In the genomic region with DNA sequence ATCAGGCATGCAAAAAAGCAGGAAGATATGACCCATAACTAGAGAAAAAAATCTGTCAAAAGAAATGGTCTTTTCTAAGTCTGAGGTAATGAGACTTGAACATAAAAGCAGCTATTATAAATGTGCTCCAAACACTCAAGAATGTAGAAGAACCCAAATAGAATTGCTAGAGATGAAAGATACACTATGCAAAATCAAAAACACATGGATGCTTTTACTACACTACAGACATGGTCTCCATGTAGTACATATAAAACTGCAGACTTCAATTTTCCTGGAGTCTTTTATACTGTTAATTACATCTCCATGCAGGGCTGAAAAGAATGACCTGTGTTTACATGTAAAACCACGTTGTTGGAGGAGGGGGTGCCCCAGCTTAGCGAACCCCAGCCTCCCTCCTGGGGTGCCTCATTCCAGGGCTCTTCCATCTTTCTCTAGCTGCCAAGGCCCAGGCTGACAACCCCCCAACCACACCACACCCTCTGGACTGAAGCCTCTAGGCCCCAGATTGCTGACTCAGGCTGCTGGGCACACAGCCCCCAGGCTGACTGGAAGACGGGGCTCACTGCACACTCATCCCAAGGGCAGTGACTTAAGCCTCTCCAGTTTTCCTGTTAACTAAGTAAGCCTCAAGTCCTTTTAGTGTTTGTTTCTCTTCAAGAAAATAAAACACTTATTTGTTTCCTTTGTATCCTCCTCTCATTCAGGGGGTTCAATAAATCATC, we compare ENCODE assay signal across 12 cellular contexts. TPM values are rescaled to one million over a fixed set of nuclear protein-coding genes. Genes with fewer than 3 reads are reported as not detected.
DNase-seq lines count a peak whose midpoint lies in the region; ATAC-seq and TF ChIP-seq lines count a peak whose summit lies in the region.
"Had no signal": no experiment of that assay in that cellular context is flagged by ENCODE, and none has a peak within 500 bp of the region (broad histone marks: within the 10 kb centered on the region; RNA-seq: fewer than 3 reads in every experiment).

No MANE protein-coding gene starts in this region.

- no peak overlapping the region for H3K9ac ChIP-seq in PC-3 (ENCODE audit: low read length)

- H3K4me2 ChIP-seq in PC-3 (ENCODE audit: low read length), result no peak overlapping the region

- peaks cover 8 to 10% of the 10 kb centered on the region in 2 donors for H3K36me3 Mint-ChIP-seq in activated naive CD4-positive, alpha-beta T cell treated with anti-CD3 and anti-CD28 coated beads, Interleukin-2, amount 50 U/mL, for 72 hours

- no peak for TF ChIP-seq CTCF in PC-3 (conservative IDR thresholded peaks at IDR 0.05; ENCODE audit: low read depth, low read length)

- H3K9me3 Mint-ChIP-seq in activated naive CD4-positive, alpha-beta T cell treated with anti-CD3 and anti-CD28 coated beads, Interleukin-2, amount 50 U/mL, for 72 hours, result no peaks in the 10 kb centered on the region

- no peak overlapping the region for H3K27ac ChIP-seq in PC-3 (ENCODE audit: low read length)
- H3K27ac ChIP-seq: thoracic aorta had no signal

- no peaks in the 10 kb centered on the region for H3K36me3 ChIP-seq in PC-3 (ENCODE audit: low read depth, low read length)
- H3K36me3 ChIP-seq: thoracic aorta had no signal

- no peaks in the 10 kb centered on the region for H4K20me1 ChIP-seq in PC-3 (ENCODE audit: low read length)

- no peaks in the 10 kb centered on the region for H3K9me2 ChIP-seq in PC-3 (replicated peaks; ENCODE audit: low read length)

- POLR2A ChIA-PET in PC-3 (lab: Charles Lee; ENCODE audit: unreplicated experiment), result no interaction called here

- no TSS peak for BruUV-seq in PC-3 (replicated peaks; lab: Mats Ljungman, UMichigan)

- no peak overlapping the region for H2AFZ ChIP-seq in PC-3 (ENCODE audit: low read length)

- DNase-seq in ELR (ENCODE audit: low read depth), result peak; percentile 79
- DNase-seq in PC-3, result peak; percentile 42
- DNase-seq in dedifferentiated amniotic fluid mesenchymal stem cell (ENCODE audit: extremely low spot score), result peak; percentile 54
- peak; percentile 7 for DNase-seq in myocyte (ENCODE audit: low read depth)
- no peak for DNase-seq in retina
- DNase-seq in activated naive CD4-positive, alpha-beta T cell treated with anti-CD3 and anti-CD28 coated beads, Interleukin-2, amount 50 U/mL, for 72 hours (ENCODE audit: low spot score in 2 of 2), result no peak
- DNase-seq in NAMALWA (ENCODE audit: low spot score), result no peak
- no peak for DNase-seq in cortex of kidney (lab: John Stamatoyannopoulos, UW)
- DNase-seq: activated CD4-positive, alpha-beta T cell treated with anti-CD3 and anti-CD28 coated beads for 1 hour; Kasumi-1; mesendoderm had no signal

- no peaks in the 10 kb centered on the region for H3K9me3 ChIP-seq in PC-3 (ENCODE audit: low read length)
- H3K9me3 ChIP-seq: thoracic aorta had no signal

- no peaks in the 10 kb centered on the region for H3K27me3 ChIP-seq in PC-3 (ENCODE audit: low read length)

- CTCF ChIA-PET in PC-3 (lab: Charles Lee), result no interaction called here

- no peaks in the 10 kb centered on the region for H3K79me2 ChIP-seq in PC-3 (ENCODE audit: low read length)

- intact Hi-C loops in PC-3 (cut with micrococcal nuclease), result no loop called here

- no peak overlapping the region for H3K4me3 ChIP-seq in PC-3 (ENCODE audit: low read length)
- H3K4me3 ChIP-seq: thoracic aorta had no signal

- no peak overlapping the region for H3K27ac Mint-ChIP-seq in activated naive CD4-positive, alpha-beta T cell treated with anti-CD3 and anti-CD28 coated beads, Interleukin-2, amount 50 U/mL, for 72 hours

- H3F3A ChIP-seq in PC-3 (ENCODE audit: low read length, unreplicated experiment), result no peaks in the 10 kb centered on the region

- no peak; the same call in 1 of the 2 replicates for ATAC-seq in PC-3
- no peak for ATAC-seq in activated naive CD4-positive, alpha-beta T cell treated with anti-CD3 and anti-CD28 coated beads, Interleukin-2, amount 50 U/mL, for 72 hours

- H3K4me1 ChIP-seq in PC-3 (ENCODE audit: insufficient read depth, low read length), result no peaks in the 10 kb centered on the region

RNA-seq across cellular contexts. Expression of gene PLAGL1, which starts 25.9 kb away (rescaled TPM):
- 10.9 and 14.4 TPM in 2 replicates for total RNA-seq in PC-3 (2014; rRNA removed)
- 5.7 and 9.7 TPM in 2 replicates for total RNA-seq in myocyte
- 13.8 TPM for polyA plus RNA-seq in myocyte (2012)
- total RNA-seq in activated naive CD4-positive, alpha-beta T cell treated with anti-CD3 and anti-CD28 coated beads, Interleukin-2, amount 50 U/mL, for 72 hours, result 10 to 100 TPM; 11.0 to 18.8 TPM

Comparison
In these comparisons a context has a peak if more than half of its experiments do, and no peak if none do; other contexts are left out.
1. DNase-seq: peak in ELR (single experiment), PC-3 (single experiment), dedifferentiated amniotic fluid mesenchymal stem cell (single experiment) and myocyte (single experiment); none in retina (single experiment), activated naive CD4-positive, alpha-beta T cell treated with anti-CD3 and anti-CD28 coated beads, Interleukin-2, amount 50 U/mL, for 72 hours (0 of 2), NAMALWA (single experiment) and cortex of kidney (single experiment).